ENCODE assay signal across 25 cellular contexts in the genomic region with DNA sequence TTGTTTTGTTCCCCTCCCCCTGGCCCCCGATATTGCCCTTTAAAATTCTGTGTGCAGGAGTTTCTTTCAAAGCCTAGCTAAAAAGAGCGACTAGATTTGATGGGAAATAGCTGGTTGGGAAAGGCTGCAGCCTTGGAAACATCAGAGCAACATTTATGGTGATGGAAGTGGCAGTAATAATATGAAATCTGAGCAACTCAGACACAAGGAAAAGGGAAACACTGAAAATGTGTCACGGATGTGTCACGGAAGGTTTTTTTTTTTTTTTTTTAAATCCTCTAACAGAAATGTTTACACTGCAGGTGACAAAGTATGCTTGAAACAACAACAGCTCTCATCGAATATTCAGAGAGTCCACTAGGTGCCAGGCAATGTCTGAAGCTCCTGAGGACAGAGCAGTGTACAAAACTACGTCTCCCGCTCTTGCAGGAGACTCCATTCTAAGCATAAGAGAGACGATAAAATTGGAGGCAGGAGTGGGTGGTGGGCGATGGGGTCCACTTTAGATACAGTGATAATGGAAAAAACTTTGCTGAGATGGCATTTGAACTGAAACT.
A peak's percentile ranks its signal among the peaks of the same experiment; 100 is the strongest.
DNase-seq lines count a peak whose midpoint lies in the region; ATAC-seq and TF ChIP-seq lines count a peak whose summit lies in the region.
"Had no signal": no experiment of that assay in that cellular context is flagged by ENCODE, and none has a peak within 500 bp of the region (broad histone marks: within the 10 kb centered on the region; RNA-seq: fewer than 3 reads in every experiment).

No MANE protein-coding gene starts in this region.

- peaks cover 5% of the 10 kb centered on the region for H3K9me3 Mint-ChIP-seq in nephron progenitor cell
- H3K9me3 Mint-ChIP-seq: dendritic cell treated with granulocyte-macrophage colony-stimulating factor and Interleukin-4, amounts not matched to agents 40 ng/mL and 50 ng/mL, for 4 days; memory B cell had no signal

- peak overlapping the region; percentile 78 for H3K27ac Mint-ChIP-seq in nephron progenitor cell
- H3K27ac Mint-ChIP-seq: CD4-positive, CD25-positive, alpha-beta regulatory T cell; dendritic cell treated with granulocyte-macrophage colony-stimulating factor and Interleukin-4, amounts not matched to agents 40 ng/mL and 50 ng/mL, for 4 days; memory B cell; stimulated activated naive B cell treated with anti-CD40 and anti-IgM and Interleukin-4, amounts not matched to agents 10 μg/mL and 1 μg/mL and 100 μg/mL, for 72 hours had no signal

- H3K27me3 Mint-ChIP-seq in nephron progenitor cell (ENCODE audit: low read depth, poor library complexity) = peaks cover 3% of the 10 kb centered on the region
- H3K27me3 Mint-ChIP-seq: CD4-positive, CD25-positive, alpha-beta regulatory T cell; dendritic cell treated with granulocyte-macrophage colony-stimulating factor and Interleukin-4, amounts not matched to agents 40 ng/mL and 50 ng/mL, for 4 days; memory B cell; stimulated activated naive B cell treated with anti-CD40 and anti-IgM and Interleukin-4, amounts not matched to agents 10 μg/mL and 1 μg/mL and 100 μg/mL, for 72 hours had no signal

- no peak overlapping the region for H3K4me3 Mint-ChIP-seq in nephron progenitor cell
- H3K4me3 Mint-ChIP-seq: CD4-positive, CD25-positive, alpha-beta regulatory T cell; dendritic cell treated with granulocyte-macrophage colony-stimulating factor and Interleukin-4, amounts not matched to agents 40 ng/mL and 50 ng/mL, for 4 days; memory B cell; stimulated activated naive B cell treated with anti-CD40 and anti-IgM and Interleukin-4, amounts not matched to agents 10 μg/mL and 1 μg/mL and 100 μg/mL, for 72 hours had no signal

- H3K4me1 Mint-ChIP-seq in nephron progenitor cell = peaks cover 14% of the 10 kb centered on the region
- H3K4me1 Mint-ChIP-seq: stimulated activated naive B cell treated with anti-CD40 and anti-IgM and Interleukin-4, amounts not matched to agents 10 μg/mL and 1 μg/mL and 100 μg/mL, for 72 hours had no signal

- no peak for ATAC-seq in activated CD4-positive, CD25-positive, alpha-beta regulatory T cell treated with anti-CD3 and anti-CD28 coated beads, Interleukin-2, amount 50 U/mL, for 24 hours
- ATAC-seq in HG03442 (IDR thresholded peaks at IDR 0.05; ENCODE audit: unreplicated experiment) (no peak), GM19395 (IDR thresholded peaks at IDR 0.05; ENCODE audit: unreplicated experiment) (no peak)
- ATAC-seq: stimulated activated naive B cell treated with anti-CD40 and anti-IgM and Interleukin-4, amounts not matched to agents 10 μg/mL and 1 μg/mL and 100 μg/mL, for 72 hours had no signal

- no peak for TF ChIP-seq CTCF in nephron progenitor cell (IDR thresholded peaks at IDR 0.05)

- DNase-seq in NCI-H1092 (lab: John Stamatoyannopoulos, UW) = peak; percentile 56
- DNase-seq in NCI-H2029 treated with DMSO at 0.1 percent for 48 hours (lab: John Stamatoyannopoulos, UW) = peak; percentile 14
- peak; percentile 61 for DNase-seq in NCI-H748 treated with DMSO at 0.1 percent for 48 hours (lab: John Stamatoyannopoulos, UW)
- DNase-seq in nephron progenitor cell = no peak
- DNase-seq: activated CD4-positive, CD25-positive, alpha-beta regulatory T cell treated with anti-CD3 and anti-CD28 coated beads, Interleukin-2, amount 50 U/mL, for 72 hours; activated naive CD4-positive, alpha-beta T cell treated with Interleukin-2 at 50 U/mL for 16 hours; activated T-cell treated with anti-CD3 and anti-CD28 coated beads, Interleukin-2, amount 50 U/mL, for 48 hours; amygdala; CD4-positive, CD25-positive, alpha-beta regulatory T cell; DMS 273 treated with DMSO at 0.1 percent for 48 hours; GF-D8; glutamatergic neuron; Karpas-422; kidney glomerular epithelial cell; MV-4-11; NCI-H524 treated with DMSO at 0.1 percent for 48 hours; small intestine; stimulated activated CD4-positive, alpha-beta T cell treated with anti-CD3 and anti-CD28 coated beads, Interleukin-2, amount 100 ng/mL, for 24 hours; stimulated activated naive B cell treated with anti-CD40 and anti-IgM and Interleukin-4, amounts not matched to agents 10 μg/mL and 1 μg/mL and 100 μg/mL, for 72 hours; T-helper 9 cell had no signal

- H3K36me3 Mint-ChIP-seq in nephron progenitor cell (ENCODE audit: low read depth) = peaks cover 30% of the 10 kb centered on the region
